9 cellular contexts compared by ENCODE assay signal in the genomic region with DNA sequence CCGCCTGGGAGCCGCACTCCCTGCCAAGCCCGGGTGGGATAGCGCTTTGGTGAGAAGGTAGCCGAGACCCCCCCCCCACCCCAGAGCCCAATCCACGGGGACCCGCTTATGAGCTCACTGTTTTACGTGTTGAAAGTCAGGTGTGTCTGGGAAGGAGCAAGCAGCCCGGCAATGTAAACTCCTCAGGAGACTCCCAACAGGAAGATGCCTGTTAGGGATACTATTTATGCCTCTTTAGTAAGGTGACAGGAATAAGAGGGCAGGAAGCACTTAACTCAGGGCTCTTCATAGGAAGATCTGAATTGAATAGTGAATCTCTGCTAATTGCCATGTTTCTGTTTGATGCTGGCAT. TPM values are rescaled to one million over a fixed set of nuclear protein-coding genes. Genes with fewer than 3 reads are reported as not detected.
DNase-seq lines count a peak whose midpoint lies in the region; ATAC-seq and TF ChIP-seq lines count a peak whose summit lies in the region.
"Had no signal": no experiment of that assay in that cellular context is flagged by ENCODE, and none has a peak within 500 bp of the region (broad histone marks: within the 10 kb centered on the region; RNA-seq: fewer than 3 reads in every experiment).

No MANE protein-coding gene starts in this region.

- ATAC-seq in GM19438 (IDR thresholded peaks at IDR 0.05; ENCODE audit: low read depth, unreplicated experiment), result peak; percentile 10
- ATAC-seq in gastrocnemius medialis, result no peak
- no peak for ATAC-seq in HG02973 (IDR thresholded peaks at IDR 0.05; ENCODE audit: unreplicated experiment)
- no peak for ATAC-seq in GM18502 (IDR thresholded peaks at IDR 0.05; ENCODE audit: poor library complexity, unreplicated experiment)

- H3K36me3 ChIP-seq in Peyer's patch (no peaks in the 10 kb centered on the region), gastrocnemius medialis (no peaks in the 10 kb centered on the region)

- H3K4me1 ChIP-seq in Peyer's patch (peaks cover 0 to 9% (median 3%) of the 10 kb centered on the region in 4 donors), gastrocnemius medialis (peaks cover 5 to 6% of the 10 kb centered on the region in 2 donors)

- TF ChIP-seq CTCF in Peyer's patch (IDR thresholded peaks at IDR 0.05) (no peak), fibroblast of mammary gland (conservative IDR thresholded peaks at IDR 0.05; ENCODE audit: control insufficient read depth, insufficient read depth, low read depth, low read length) (no peak), gastrocnemius medialis (IDR thresholded peaks at IDR 0.05 in 4 of 5, conservative IDR thresholded peaks at IDR 0.05 in 1 of 5) (no peak)

- in situ Hi-C loops in gastrocnemius medialis (cut with MboI; ENCODE audit: low sequenced_read_pairs in 4 of 4), result no loop called here

- H3K27me3 ChIP-seq in Peyer's patch, result no peaks in the 10 kb centered on the region
- H3K27me3 ChIP-seq in gastrocnemius medialis, result peaks cover 6 to 11% (median 9%) of the 10 kb centered on the region in 3 donors

- peak overlapping the region; percentile 7 to 40 (median 25) for H3K4me3 ChIP-seq in Peyer's patch
- H3K4me3 ChIP-seq in fibroblast of mammary gland (ENCODE audit: control insufficient read depth, low read depth, low read length), result peak overlapping the region; percentile 96
- H3K4me3 ChIP-seq in gastrocnemius medialis, result peak overlapping the region; percentile 49 to 65 (median 58)

- DNase-seq in Peyer's patch (no peak), fibroblast of mammary gland (ENCODE audit: low read depth) (peak; percentile 22), gastrocnemius medialis (no peak), NCI-H1930 (lab: John Stamatoyannopoulos, UW) (no peak), NCI-H2196 (lab: John Stamatoyannopoulos, UW; ENCODE audit: unreplicated experiment) (no peak)
- DNase-seq: effector CD8-positive, alpha-beta T cell had no signal

- intact Hi-C loops in gastrocnemius medialis (cut with DNase I; ENCODE audit: low total_unique reads), result no loop called here

- H3K9me3 ChIP-seq in Peyer's patch (no peaks in the 10 kb centered on the region), gastrocnemius medialis (no peaks in the 10 kb centered on the region)

- no peak overlapping the region for H3K27ac ChIP-seq in Peyer's patch
- H3K27ac ChIP-seq in gastrocnemius medialis, result peak overlapping the region in 3 of 4 donors; percentile 48 to 65 (median 54)

- TF ChIP-seq POLR2A in Peyer's patch (IDR thresholded peaks at IDR 0.05) (no peak), gastrocnemius medialis (IDR thresholded peaks at IDR 0.05) (peak in 1 of 2 donors; percentile 16)

RNA-seq across cellular contexts. Expression of gene ARHGAP22, which starts 0.4 kb away (rescaled TPM):
- total RNA-seq in Peyer's patch (10 to 100 TPM in 1 of 4 donors, 1 to 10 TPM in 2, not detected in 1; 1.9 to 10.7 (median 8.3) TPM), gastrocnemius medialis (under 1 TPM in 3 of 4 donors, not detected in 1; 0.69 to 0.92 (median 0.72) TPM)

Comparison
In these comparisons a context has a peak if more than half of its experiments do, and no peak if none do; other contexts are left out.
1. H3K27ac ChIP-seq: peak in gastrocnemius medialis (3 of 4); none in Peyer's patch (0 of 4).
2. H3K4me3 ChIP-seq: peak in every context shown above with its lines; median percentile 96 in fibroblast of mammary gland; 58 in gastrocnemius medialis; 25 in Peyer's patch.